Comparison of ENCODE assay signal across 9 cellular contexts in the genomic region with DNA sequence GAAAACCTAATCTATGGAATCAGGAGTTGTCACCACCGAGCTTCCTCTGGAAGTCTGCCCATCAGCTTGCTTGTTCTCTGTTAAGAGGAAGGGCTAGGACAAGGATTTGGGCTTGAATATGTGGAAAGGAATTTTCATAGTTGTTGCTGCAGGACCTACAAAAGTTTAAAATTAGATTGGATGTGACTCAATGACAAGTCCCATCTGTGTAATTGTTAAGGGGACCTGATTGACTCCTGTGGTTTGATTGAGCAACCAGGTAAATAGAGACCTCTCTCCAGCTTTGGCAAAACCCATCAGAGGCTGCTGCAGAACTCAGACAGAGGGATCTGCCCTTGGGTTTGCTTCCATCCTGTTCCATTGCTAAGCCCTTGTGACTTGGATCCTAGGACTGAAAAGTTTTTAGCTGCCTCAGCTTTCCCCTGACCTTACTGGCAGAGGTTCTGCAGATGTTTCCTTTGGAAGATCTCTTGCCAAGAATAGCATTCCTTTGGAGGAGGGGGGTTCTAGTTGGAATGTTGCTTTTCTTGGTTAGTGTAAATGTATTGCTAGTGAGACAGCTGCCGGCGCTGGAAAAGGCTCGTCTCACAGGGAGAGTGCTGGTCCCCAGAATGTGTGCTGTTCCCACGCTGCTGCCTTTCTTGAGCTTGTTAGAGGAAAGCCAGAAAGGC. TPM values are rescaled to one million over a fixed set of nuclear protein-coding genes. Genes with fewer than 3 reads are reported as not detected.
DNase-seq lines count a peak whose midpoint lies in the region; ATAC-seq and TF ChIP-seq lines count a peak whose summit lies in the region.
"Had no signal": no experiment of that assay in that cellular context is flagged by ENCODE, and none has a peak within 500 bp of the region (broad histone marks: within the 10 kb centered on the region; RNA-seq: fewer than 3 reads in every experiment).

No MANE protein-coding gene starts in this region.

- H3K27me3 Mint-ChIP-seq in naive thymus-derived CD8-positive, alpha-beta T cell: no peaks in the 10 kb centered on the region

- no peak overlapping the region for H2AFZ ChIP-seq in fibroblast of lung (ENCODE audit: low read length)

- H3K27ac ChIP-seq in AG04450 (ENCODE audit: low read depth, low read length) (peak overlapping the region; percentile 89), fibroblast of lung (ENCODE audit: insufficient read depth, low read length) (peak overlapping the region; percentile 65)

- H3K4me3 ChIP-seq in AG04450 (ENCODE audit: low read depth, low read length) (no peak overlapping the region), fibroblast of lung (replicated peaks in 1 of 4; ENCODE audit: control extremely low read depth in 1 of 4, insufficient read depth in 1 of 4, low read depth in 3 of 4, low read length in 4 of 4) (no peak overlapping the region)

- no peaks in the 10 kb centered on the region for H3K79me2 ChIP-seq in fibroblast of lung (ENCODE audit: control insufficient read depth, insufficient read depth, low read length)

- H3K27ac Mint-ChIP-seq in naive thymus-derived CD8-positive, alpha-beta T cell: peak overlapping the region; percentile 10 to 82 (median 57)

- H3K4me2 ChIP-seq in fibroblast of lung (ENCODE audit: extremely low read depth, insufficient read depth, low read length): peak overlapping the region; percentile 56

- no peak for TF ChIP-seq CTCF in AG04450 (IDR thresholded peaks at IDR 0.05; ENCODE audit: low read depth, low read length)
- no peak for TF ChIP-seq CTCF in fibroblast of lung (conservative IDR thresholded peaks at IDR 0.05 in 1 of 2, IDR thresholded peaks at IDR 0.05 in 1 of 2; ENCODE audit: low read depth in 1 of 2, low read length in 2 of 2)

- no peaks in the 10 kb centered on the region for H3K9me3 Mint-ChIP-seq in naive thymus-derived CD8-positive, alpha-beta T cell

- POLR2A ChIA-PET in AG04450 (lab: Yijun Ruan, JAX): interaction anchor here (0.5 to 1.9 kb wide), 13 partner anchors 9 to 192 kb away, joined by 3 to 22 read pairs (median 4); no protein-coding TSS in a partner anchor
- POLR2A ChIA-PET in naive thymus-derived CD8-positive, alpha-beta T cell (lab: Charles Lee): no interaction called here

- peak; percentile 94 for DNase-seq in AG04450 (ENCODE audit: low read depth, low spot score)
- peak; percentile 71 for DNase-seq in RPMI7951 (ENCODE audit: low read depth)
- DNase-seq in fibroblast of lung (ENCODE audit: low read depth in 2 of 2): peak; percentile 93 to 97
- DNase-seq in naive thymus-derived CD8-positive, alpha-beta T cell: no peak
- DNase-seq in NK-92 (lab: John Stamatoyannopoulos, UW; ENCODE audit: unreplicated experiment): no peak
- DNase-seq in RPMI8226: no peak
- DNase-seq: T-helper 1 cell had no signal

- H4K20me1 ChIP-seq in fibroblast of lung (ENCODE audit: control insufficient read depth, extremely low read depth, insufficient read depth, low read length): no peaks in the 10 kb centered on the region

- no peak for ATAC-seq in naive thymus-derived CD8-positive, alpha-beta T cell
- ATAC-seq in GM21825 (IDR thresholded peaks at IDR 0.05; ENCODE audit: unreplicated experiment) (no peak), GM18519 (IDR thresholded peaks at IDR 0.05; ENCODE audit: low FRiP score, unreplicated experiment) (no peak)

- no peaks in the 10 kb centered on the region for H3K9me3 ChIP-seq in AG04450 (ENCODE audit: control insufficient read depth, insufficient read depth, low read length)
- H3K9me3 ChIP-seq in fibroblast of lung (ENCODE audit: control insufficient read depth, insufficient read depth, low read depth, low read length): no peaks in the 10 kb centered on the region

- H3K4me1 Mint-ChIP-seq in naive thymus-derived CD8-positive, alpha-beta T cell: peaks cover 4 to 19% (median 13%) of the 10 kb centered on the region in 4 donors

- H3K36me3 Mint-ChIP-seq in naive thymus-derived CD8-positive, alpha-beta T cell: peaks cover 0 to 60% (median 0%) of the 10 kb centered on the region in 3 donors

- H3K9ac ChIP-seq in fibroblast of lung (ENCODE audit: insufficient read depth, low read length): no peak overlapping the region

- peaks cover 44% of the 10 kb centered on the region for H3K4me1 ChIP-seq in fibroblast of lung (ENCODE audit: control insufficient read depth, extremely low read depth, insufficient read depth, low read length)

- CTCF ChIA-PET in AG04450 (lab: Charles Lee): interaction anchor here (0.8 to 1.4 kb wide), 4 partner anchors 44 to 198 kb away, joined by 3 to 12 read pairs (median 4); no protein-coding TSS in a partner anchor

- peaks cover 26% of the 10 kb centered on the region for H3K36me3 ChIP-seq in fibroblast of lung (ENCODE audit: control insufficient read depth, insufficient read depth, low read length)

- no peak overlapping the region for H3K4me3 Mint-ChIP-seq in naive thymus-derived CD8-positive, alpha-beta T cell

- H3K27me3 ChIP-seq in AG04450 (ENCODE audit: control insufficient read depth, insufficient read depth, low read length): no peaks in the 10 kb centered on the region
- no peaks in the 10 kb centered on the region for H3K27me3 ChIP-seq in fibroblast of lung (ENCODE audit: control insufficient read depth, insufficient read depth, low read length)

RNA-seq across cellular contexts. Expression of a gene that starts 50.0 kb away (rescaled TPM):
- 139 and 169 TPM in 2 replicates for polyA plus RNA-seq in AG04450 (2011; rRNA removed)
- 200 and 213 TPM in 2 replicates for polyA minus RNA-seq in AG04450 (2011; rRNA and poly(A)+ RNA removed)
- 152 and 218 TPM in 2 replicates for total RNA-seq in RPMI7951 (2014; rRNA removed; shearing (Covaris generic))
- 81.9 and 107 TPM in 2 replicates for total RNA-seq in fibroblast of lung
- 89.2 and 166 TPM in 2 replicates for polyA plus RNA-seq in fibroblast of lung
- polyA plus RNA-seq in fibroblast of lung (2012): 183 and 273 TPM in 2 replicates
- 343 and 595 TPM in 2 replicates for polyA minus RNA-seq in fibroblast of lung (ENCODE audit: low replicate concordance)
- total RNA-seq in naive thymus-derived CD8-positive, alpha-beta T cell: 100 to 1,000 TPM; 270 to 277 TPM
- 100 to 1,000 TPM in 2 of 3 donors, 10 to 100 TPM in 1; 85.9 to 120 (median 104) TPM for polyA plus RNA-seq in naive thymus-derived CD8-positive, alpha-beta T cell

RNA-seq across cellular contexts. Expression of a gene that starts 50.2 kb away (rescaled TPM):
- polyA plus RNA-seq in AG04450 (2011; rRNA removed) (50.6 and 51.8 TPM in 2 replicates), fibroblast of lung (36.2 and 50.7 TPM in 2 replicates)
- 54.6 and 72.7 TPM in 2 replicates for polyA minus RNA-seq in AG04450 (2011; rRNA and poly(A)+ RNA removed)
- total RNA-seq in RPMI7951 (2014; rRNA removed; shearing (Covaris generic)): 71.3 and 73.2 TPM in 2 replicates
- 79.6 and 117 TPM in 2 replicates for total RNA-seq in fibroblast of lung
- 37.7 and 56.8 TPM in 2 replicates for polyA plus RNA-seq in fibroblast of lung (2012)
- 87.9 and 103 TPM in 2 replicates for polyA minus RNA-seq in fibroblast of lung (ENCODE audit: low replicate concordance)
- total RNA-seq in naive thymus-derived CD8-positive, alpha-beta T cell: 10 to 100 TPM; 57.4 to 57.6 TPM
- polyA plus RNA-seq in naive thymus-derived CD8-positive, alpha-beta T cell: 10 to 100 TPM; 52.4 to 58.6 (median 52.8) TPM

Comparison
In these comparisons a context has a peak if more than half of its experiments do, and no peak if none do; other contexts are left out.
1. DNase-seq: peak in AG04450 (single experiment), RPMI7951 (single experiment) and fibroblast of lung (2 of 2); none in naive thymus-derived CD8-positive, alpha-beta T cell (0 of 10), NK-92 (single experiment) and RPMI8226 (single experiment).